In the genomic region with DNA sequence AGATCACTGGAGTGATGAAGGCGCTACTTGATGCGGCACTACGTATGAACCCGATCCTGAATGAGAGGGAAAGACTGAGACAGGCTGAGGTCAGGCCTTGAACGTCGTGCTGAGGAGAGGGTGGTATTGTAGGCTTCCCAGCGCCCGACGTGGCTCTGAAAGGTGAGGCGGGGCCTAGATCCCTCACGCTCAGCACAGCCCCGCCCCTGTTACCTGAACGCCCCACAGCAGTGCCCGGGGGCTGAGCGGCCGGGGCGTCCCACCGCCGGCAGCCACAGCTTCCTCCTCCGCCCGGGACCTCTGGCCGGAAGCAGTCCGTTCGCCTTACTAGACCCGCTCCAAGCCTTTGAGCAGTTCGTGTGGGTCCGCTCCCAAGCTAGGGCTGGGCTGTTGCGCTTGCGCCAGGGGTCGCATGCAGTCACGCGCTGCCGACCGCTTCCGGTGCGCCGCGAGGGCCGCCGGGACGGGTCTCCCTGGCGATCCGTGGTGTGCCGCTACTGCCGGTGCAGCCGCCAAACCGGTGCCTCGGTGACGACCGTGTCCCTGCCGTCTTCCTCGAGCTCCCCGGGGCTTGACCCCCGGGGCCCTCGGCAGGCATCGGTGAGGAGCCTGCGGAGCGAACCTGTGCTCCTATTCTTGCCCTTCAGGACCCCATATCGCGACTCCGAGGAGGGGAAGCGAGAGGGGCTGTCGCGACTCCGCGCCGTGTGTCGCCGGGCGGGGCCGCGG, we compare ENCODE assay signal across 8 cellular contexts. TPM values are rescaled to one million over a fixed set of nuclear protein-coding genes. Genes with fewer than 3 reads are reported as not detected.
DNase-seq lines count a peak whose midpoint lies in the region; ATAC-seq and TF ChIP-seq lines count a peak whose summit lies in the region.

A gene with protein sequence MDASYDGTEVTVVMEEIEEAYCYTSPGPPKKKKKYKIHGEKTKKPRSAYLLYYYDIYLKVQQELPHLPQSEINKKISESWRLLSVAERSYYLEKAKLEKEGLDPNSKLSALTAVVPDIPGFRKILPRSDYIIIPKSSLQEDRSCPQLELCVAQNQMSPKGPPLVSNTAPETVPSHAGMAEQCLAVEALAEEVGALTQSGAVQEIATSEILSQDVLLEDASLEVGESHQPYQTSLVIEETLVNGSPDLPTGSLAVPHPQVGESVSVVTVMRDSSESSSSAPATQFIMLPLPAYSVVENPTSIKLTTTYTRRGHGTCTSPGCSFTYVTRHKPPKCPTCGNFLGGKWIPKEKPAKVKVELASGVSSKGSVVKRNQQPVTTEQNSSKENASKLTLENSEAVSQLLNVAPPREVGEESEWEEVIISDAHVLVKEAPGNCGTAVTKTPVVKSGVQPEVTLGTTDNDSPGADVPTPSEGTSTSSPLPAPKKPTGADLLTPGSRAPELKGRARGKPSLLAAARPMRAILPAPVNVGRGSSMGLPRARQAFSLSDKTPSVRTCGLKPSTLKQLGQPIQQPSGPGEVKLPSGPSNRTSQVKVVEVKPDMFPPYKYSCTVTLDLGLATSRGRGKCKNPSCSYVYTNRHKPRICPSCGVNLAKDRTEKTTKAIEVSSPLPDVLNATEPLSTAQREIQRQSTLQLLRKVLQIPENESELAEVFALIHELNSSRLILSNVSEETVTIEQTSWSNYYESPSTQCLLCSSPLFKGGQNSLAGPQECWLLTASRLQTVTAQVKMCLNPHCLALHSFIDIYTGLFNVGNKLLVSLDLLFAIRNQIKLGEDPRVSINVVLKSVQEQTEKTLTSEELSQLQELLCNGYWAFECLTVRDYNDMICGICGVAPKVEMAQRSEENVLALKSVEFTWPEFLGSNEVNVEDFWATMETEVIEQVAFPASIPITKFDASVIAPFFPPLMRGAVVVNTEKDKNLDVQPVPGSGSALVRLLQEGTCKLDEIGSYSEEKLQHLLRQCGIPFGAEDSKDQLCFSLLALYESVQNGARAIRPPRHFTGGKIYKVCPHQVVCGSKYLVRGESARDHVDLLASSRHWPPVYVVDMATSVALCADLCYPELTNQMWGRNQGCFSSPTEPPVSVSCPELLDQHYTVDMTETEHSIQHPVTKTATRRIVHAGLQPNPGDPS (N-terminal part only) (plus strand): TSS at position 479 of the 729 bp plus-strand sequence. CDS start 4,114 bp downstream, outside the sequence.
A gene (minus strand): TSS at position 394 of the 729 bp plus-strand sequence. CDS start 4,306 bp downstream, outside the sequence.

- H3K27ac Mint-ChIP-seq in activated naive CD4-positive, alpha-beta T cell treated with anti-CD3 and anti-CD28 coated beads, Interleukin-2, amount 50 U/mL, for 72 hours = peak within 1 kb of the TSS; percentile 94 to 98
- H3K27ac Mint-ChIP-seq in glutamatergic neuron (ENCODE audit: unreplicated experiment) = peak within 1 kb of the TSS; percentile 89

- peak; percentile 81 for ATAC-seq in HG02588 (IDR thresholded peaks at IDR 0.05; ENCODE audit: unreplicated experiment)
- peak; percentile 84 to 90 for ATAC-seq in activated naive CD4-positive, alpha-beta T cell treated with anti-CD3 and anti-CD28 coated beads, Interleukin-2, amount 50 U/mL, for 72 hours
- peak; percentile 55 for ATAC-seq in thoracic aorta (ENCODE audit: insufficient number of reproducible peaks, low FRiP score, low read depth)

- peaks cover 16% of the 10 kb centered on the region for H4K20me1 ChIP-seq in osteoblast (ENCODE audit: insufficient read depth, low read length)

- H3K4me3 Mint-ChIP-seq in glutamatergic neuron (ENCODE audit: unreplicated experiment) = peak within 1 kb of the TSS; percentile 93

- H3K9me3 Mint-ChIP-seq in activated naive CD4-positive, alpha-beta T cell treated with anti-CD3 and anti-CD28 coated beads, Interleukin-2, amount 50 U/mL, for 72 hours = no peaks in the 10 kb centered on the region
- peaks cover 11% of the 10 kb centered on the region for H3K9me3 Mint-ChIP-seq in glutamatergic neuron (ENCODE audit: unreplicated experiment)

- peak; percentile 95 for DNase-seq in GM10248 (ENCODE audit: extremely low spot score)
- DNase-seq in NCI-H1048 (lab: John Stamatoyannopoulos, UW) = peak; percentile 71
- DNase-seq in SK-N-MC (ENCODE audit: low read depth, low spot score) = no peak
- DNase-seq in activated naive CD4-positive, alpha-beta T cell treated with anti-CD3 and anti-CD28 coated beads, Interleukin-2, amount 50 U/mL, for 72 hours (ENCODE audit: low spot score in 2 of 2) = peak; percentile 85 to 89
- DNase-seq in glutamatergic neuron = peak; percentile 95
- DNase-seq in osteoblast (ENCODE audit: insufficient read length, low spot score, missing footprints) = peak; percentile 97
- peak; percentile 53 for DNase-seq in thoracic aorta (ENCODE audit: low spot score)

- peaks cover 13% of the 10 kb centered on the region for H3K27me3 Mint-ChIP-seq in glutamatergic neuron (ENCODE audit: unreplicated experiment)

- TF ChIP-seq CTCF in GM10248 (IDR thresholded peaks at IDR 0.05; ENCODE audit: control extremely low read depth, extremely low read depth, low read depth, missing control alignments) = no peak
- TF ChIP-seq CTCF in glutamatergic neuron (IDR thresholded peaks at IDR 0.05; ENCODE audit: partially characterized antibody, unreplicated experiment) = no peak
- TF ChIP-seq CTCF in osteoblast (IDR thresholded peaks at IDR 0.05; ENCODE audit: extremely low read depth, low read depth, low read length) = no peak
- TF ChIP-seq CTCF in thoracic aorta (IDR thresholded peaks at IDR 0.05) = no peak

- POLR2A ChIA-PET in GM10248 (lab: Yijun Ruan, JAX) = interaction anchor here (0.5 to 2.0 kb wide), 4 partner anchors 10 to 495 kb away, joined by 3 to 11 read pairs (median 4); a partner anchor contains a TSS

- H2AFZ ChIP-seq in osteoblast (ENCODE audit: low read length) = peak within 1 kb of the TSS; percentile 87

- peak within 1 kb of the TSS; percentile 95 for H3K9ac ChIP-seq in SK-N-MC (ENCODE audit: insufficient read length)

- H3K36me3 Mint-ChIP-seq in activated naive CD4-positive, alpha-beta T cell treated with anti-CD3 and anti-CD28 coated beads, Interleukin-2, amount 50 U/mL, for 72 hours = peaks cover 26 to 35% of the 10 kb centered on the region in 2 donors
- no peaks in the 10 kb centered on the region for H3K36me3 Mint-ChIP-seq in glutamatergic neuron (ENCODE audit: unreplicated experiment)

- H3K4me2 ChIP-seq in osteoblast (ENCODE audit: insufficient read depth, low read length) = peak within 1 kb of the TSS; percentile 99

- H3K27ac ChIP-seq in SK-N-MC (peak within 1 kb of the TSS; percentile 38; the same call in 1 of the 2 replicates), osteoblast (ENCODE audit: low read depth, low read length) (peak within 1 kb of the TSS; percentile 91), thoracic aorta (peak within 1 kb of the TSS; percentile 85 to 86)

- peak within 1 kb of the TSS; percentile 98 for H3K4me3 ChIP-seq in SK-N-MC
- peak within 1 kb of the TSS; percentile 89 for H3K4me3 ChIP-seq in osteoblast (ENCODE audit: insufficient read depth, low read length)
- H3K4me3 ChIP-seq in thoracic aorta = peak within 1 kb of the TSS; percentile 85

- H3K79me2 ChIP-seq in osteoblast (ENCODE audit: insufficient read depth, low read length) = peaks cover 72% of the 10 kb centered on the region

- H3K4me1 Mint-ChIP-seq in glutamatergic neuron (ENCODE audit: low read depth, unreplicated experiment) = peaks cover 10% of the 10 kb centered on the region

- peaks cover 28% of the 10 kb centered on the region for H3K4me1 ChIP-seq in osteoblast (ENCODE audit: insufficient read depth, low read length)
- peaks cover 7 to 38% of the 10 kb centered on the region in 2 donors for H3K4me1 ChIP-seq in thoracic aorta (ENCODE audit: control insufficient read depth in 1 of 2, low read depth in 2 of 2)

- CTCF ChIA-PET in GM10248 (lab: Yijun Ruan, JAX) = interaction anchor here (0.6 to 3.2 kb wide), 8 partner anchors 9 to 683 kb away, joined by 3 to 25 read pairs (median 4); no protein-coding TSS in a partner anchor

- H3K9me3 ChIP-seq in SK-N-MC (ENCODE audit: low read depth, low read length) (no peaks in the 10 kb centered on the region), osteoblast (ENCODE audit: low read depth, low read length) (no peaks in the 10 kb centered on the region), thoracic aorta (no peaks in the 10 kb centered on the region)

- H3K36me3 ChIP-seq in SK-N-MC (ENCODE audit: insufficient read depth, low read length) (peaks cover 9% of the 10 kb centered on the region), osteoblast (ENCODE audit: insufficient read depth, low read length) (peaks cover 20% of the 10 kb centered on the region), thoracic aorta (peaks cover 6% of the 10 kb centered on the region)

- H3K27me3 ChIP-seq in osteoblast (ENCODE audit: insufficient read depth, low read length) = no peaks in the 10 kb centered on the region
- no peaks in the 10 kb centered on the region for H3K27me3 ChIP-seq in thoracic aorta (replicated peaks; ENCODE audit: insufficient read depth)

RNA-seq across cellular contexts. Expression of the first gene that starts in this region (rescaled TPM):
- total RNA-seq in activated naive CD4-positive, alpha-beta T cell treated with anti-CD3 and anti-CD28 coated beads, Interleukin-2, amount 50 U/mL, for 72 hours = 10 to 100 TPM; 19.9 to 40.8 TPM
- total RNA-seq in glutamatergic neuron (ENCODE audit: unreplicated experiment) (48.6 TPM), osteoblast (49.8 and 54.3 TPM in 2 replicates), thoracic aorta (10 to 100 TPM; 49.2 to 50.1 TPM)

RNA-seq across cellular contexts. Expression of the second gene that starts in this region (rescaled TPM):
- 1 to 10 TPM; 1.9 to 3.0 TPM for total RNA-seq in activated naive CD4-positive, alpha-beta T cell treated with anti-CD3 and anti-CD28 coated beads, Interleukin-2, amount 50 U/mL, for 72 hours
- total RNA-seq in glutamatergic neuron (ENCODE audit: unreplicated experiment) (3.3 TPM), osteoblast (9.1 and 9.8 TPM in 2 replicates), thoracic aorta (10 to 100 TPM in 1 of 2 donors, 1 to 10 TPM in 1; 3.4 to 10.0 TPM)

Comparison
In these comparisons a context has a peak if more than half of its experiments do, and no peak if none do; other contexts are left out.
1. H3K27ac ChIP-seq: peak in every context shown above with its lines; median percentile 91 in osteoblast; 86 in thoracic aorta; 38 in SK-N-MC.